ENCODE assay signal across 18 cellular contexts in the genomic region with DNA sequence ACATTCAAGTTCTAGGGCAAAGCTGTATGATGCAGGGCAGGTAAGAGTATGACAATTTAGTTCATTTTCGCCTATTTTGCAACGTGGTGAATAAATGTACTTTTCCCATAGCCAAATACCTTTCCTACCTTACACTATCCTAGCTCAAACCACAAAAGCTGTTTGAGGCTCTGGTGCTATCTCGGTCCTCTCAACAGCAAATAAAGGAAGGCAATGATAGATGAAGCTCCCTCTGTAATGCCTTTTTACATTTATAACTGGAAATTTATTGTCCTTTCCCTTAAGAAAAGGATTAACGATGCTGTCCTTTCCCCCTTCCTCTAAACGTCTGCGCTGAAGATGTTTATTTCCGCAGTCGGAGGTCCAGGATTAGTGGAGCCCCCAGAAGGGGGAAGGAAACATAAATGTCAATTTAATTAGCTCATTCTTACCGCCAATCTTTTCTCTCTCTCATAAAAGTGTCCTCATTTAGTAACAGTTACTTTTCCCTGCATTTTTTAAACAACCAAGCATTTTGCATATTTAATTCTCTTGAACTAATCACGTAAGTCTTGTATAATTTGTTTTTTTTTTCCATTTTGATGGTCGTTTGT.
DNase-seq lines count a peak whose midpoint lies in the region; ATAC-seq and TF ChIP-seq lines count a peak whose summit lies in the region.
"Had no signal": no experiment of that assay in that cellular context is flagged by ENCODE, and none has a peak within 500 bp of the region (broad histone marks: within the 10 kb centered on the region; RNA-seq: fewer than 3 reads in every experiment).

No MANE protein-coding gene starts in this region.

- no peaks in the 10 kb centered on the region for H3K9me2 ChIP-seq in SK-N-SH

- TF ChIP-seq EP300 in SK-N-SH (IDR thresholded peaks at IDR 0.05; ENCODE audit: borderline replicate concordance in 1 of 2, low read depth in 1 of 2, low read length in 1 of 2) = no peak

- no peak overlapping the region for H3K4me3 Mint-ChIP-seq in activated naive CD4-positive, alpha-beta T cell treated with anti-CD3 and anti-CD28 coated beads, Interleukin-2, amount 10 ng/mL, durations not matched to agents 7 days and 5 days
- H3K4me3 Mint-ChIP-seq in activated naive CD4-positive, alpha-beta T cell treated with anti-CD3 and anti-CD28 coated beads for 36 hours = no peak overlapping the region
- H3K4me3 Mint-ChIP-seq in endothelial cell (ENCODE audit: unreplicated experiment) = no peak overlapping the region
- H3K4me3 Mint-ChIP-seq: endodermal cell had no signal

- H2AFZ ChIP-seq in SK-N-SH (ENCODE audit: low read depth) = no peak overlapping the region

- peak overlapping the region; percentile 43 for H3K27ac Mint-ChIP-seq in activated naive CD4-positive, alpha-beta T cell treated with anti-CD3 and anti-CD28 coated beads, Interleukin-2, amount 10 ng/mL, durations not matched to agents 7 days and 5 days
- H3K27ac Mint-ChIP-seq in activated naive CD4-positive, alpha-beta T cell treated with anti-CD3 and anti-CD28 coated beads for 36 hours = no peak overlapping the region
- peak overlapping the region; percentile 74 for H3K27ac Mint-ChIP-seq in endothelial cell (ENCODE audit: unreplicated experiment)
- H3K27ac Mint-ChIP-seq: endodermal cell had no signal

- CTCF ChIA-PET in activated naive CD4-positive, alpha-beta T cell treated with anti-CD3 and anti-CD28 coated beads, Interleukin-2, amount 10 ng/mL, durations not matched to agents 7 days and 5 days (lab: Charles Lee) = interaction anchor here (0.6 to 1.2 kb wide), 3 partner anchors 25 to 47 kb away, joined by 3 to 4 read pairs (median 4); no protein-coding TSS in a partner anchor
- CTCF ChIA-PET in activated naive CD4-positive, alpha-beta T cell treated with anti-CD3 and anti-CD28 coated beads for 36 hours (lab: Charles Lee) = interaction anchor here (0.6 to 1.0 kb wide), 3 partner anchors 15 to 51 kb away, joined by 3 to 7 read pairs (median 4); no protein-coding TSS in a partner anchor
- CTCF ChIA-PET in SK-N-SH (lab: Yijun Ruan, JAX) = interaction anchor here (0.6 to 1.4 kb wide), 2 partner anchors 12 to 352 kb away, joined by 3 read pairs; no protein-coding TSS in a partner anchor

- no peaks in the 10 kb centered on the region for H3K27me3 Mint-ChIP-seq in activated naive CD4-positive, alpha-beta T cell treated with anti-CD3 and anti-CD28 coated beads, Interleukin-2, amount 10 ng/mL, durations not matched to agents 7 days and 5 days
- no peaks in the 10 kb centered on the region for H3K27me3 Mint-ChIP-seq in activated naive CD4-positive, alpha-beta T cell treated with anti-CD3 and anti-CD28 coated beads for 36 hours (ENCODE audit: low read depth)
- peaks cover 4% of the 10 kb centered on the region for H3K27me3 Mint-ChIP-seq in endothelial cell (ENCODE audit: unreplicated experiment)

- H3K27ac ChIP-seq in SK-N-SH (ENCODE audit: low read depth in 2 of 2, low read length in 1 of 2) (peak overlapping the region; percentile 59 to 77; a peak in 3 of 4 replicates), substantia nigra (ENCODE audit: low read depth, low read length, poor library complexity, severe bottlenecking) (peak overlapping the region; percentile 37)
- H3K27ac ChIP-seq: left ventricle myocardium inferior, uterus had no signal

- no peak for TF ChIP-seq CTCF in SK-N-SH (IDR thresholded peaks at IDR 0.05)
- no peak for TF ChIP-seq CTCF in endothelial cell (IDR thresholded peaks at IDR 0.05; ENCODE audit: unreplicated experiment)

- H4K20me1 ChIP-seq in SK-N-SH (ENCODE audit: insufficient read depth) = 0 out of 2 replicates have a peak, but pooled peaks cover 3% of the 10 kb centered on the region

- H3K79me2 ChIP-seq in SK-N-SH (ENCODE audit: insufficient read depth) = peaks cover 12% of the 10 kb centered on the region; the same call in 1 of the 2 replicates

- TF ChIP-seq RAD21 in SK-N-SH (IDR thresholded peaks at IDR 0.05; ENCODE audit: low read length) = no peak

- peaks cover 18% of the 10 kb centered on the region for H3F3A ChIP-seq in SK-N-SH (replicated peaks; ENCODE audit: insufficient read depth)

- no peak overlapping the region for H3K4me3 ChIP-seq in SK-N-SH (ENCODE audit: low read depth in 2 of 2, low read length in 1 of 2)
- H3K4me3 ChIP-seq: left ventricle myocardium inferior, uterus had no signal

- WGBS in SK-N-SH (ENCODE audit: low lambda C conversion rate) = 94% methylated on average over 11 of the region's 11 CpGs

- H3K4me1 Mint-ChIP-seq in activated naive CD4-positive, alpha-beta T cell treated with anti-CD3 and anti-CD28 coated beads, Interleukin-2, amount 10 ng/mL, durations not matched to agents 7 days and 5 days = peaks cover 55% of the 10 kb centered on the region
- H3K4me1 Mint-ChIP-seq in activated naive CD4-positive, alpha-beta T cell treated with anti-CD3 and anti-CD28 coated beads for 36 hours (ENCODE audit: low read depth) = peaks cover 65% of the 10 kb centered on the region
- H3K4me1 Mint-ChIP-seq in endothelial cell (ENCODE audit: unreplicated experiment) = peaks cover 50% of the 10 kb centered on the region

- no peak for DNase-seq in activated naive CD4-positive, alpha-beta T cell treated with anti-CD3 and anti-CD28 coated beads, Interleukin-2, amount 10 ng/mL, durations not matched to agents 7 days and 5 days
- DNase-seq in activated naive CD4-positive, alpha-beta T cell treated with anti-CD3 and anti-CD28 coated beads for 36 hours = no peak
- DNase-seq in SK-N-SH (no peak), endothelial cell (ENCODE audit: low spot score) (no peak), substantia nigra (lab: John Stamatoyannopoulos, UW) (no peak), nucleus accumbens (lab: John Stamatoyannopoulos, UW) (no peak), Right ventricle myocardium inferior (ENCODE audit: missing footprints) (no peak)
- no peak for DNase-seq in stimulated activated CD4-positive, alpha-beta T cell treated with anti-CD3 and anti-CD28 coated beads, Interleukin-15, amount 100 ng/mL, for 24 hours
- DNase-seq: activated CD4-positive, alpha-beta T cell treated with anti-CD3 and anti-CD28 coated beads, Interleukin-2, amount 50 U/mL, for 48 hours; anterior cingulate cortex; endodermal cell; glutamatergic neuron; left ventricle myocardium inferior; NCI-H1694; NCI-H748 treated with DMSO at 0.1 percent for 48 hours; occipital lobe; uterus had no signal

- H3K9me3 ChIP-seq in SK-N-SH = no peaks in the 10 kb centered on the region
- H3K9me3 ChIP-seq: left ventricle myocardium inferior, uterus had no signal

- intact Hi-C loops in activated naive CD4-positive, alpha-beta T cell treated with anti-CD3 and anti-CD28 coated beads for 36 hours (cut with micrococcal nuclease) = loop anchor here (1.0 to 2.0 kb wide), 3 partner anchors 25 to 84 kb away; no protein-coding TSS in a partner anchor
- intact Hi-C loops in Right ventricle myocardium inferior (cut with DNase I) = no loop called here

- peaks cover 0 to 3% of the 10 kb centered on the region in 2 experiments for H3K36me3 ChIP-seq in SK-N-SH (replicated peaks in 1 of 2; ENCODE audit: control insufficient read depth in 1 of 2, insufficient read depth in 2 of 2, low read length in 1 of 2)
- H3K36me3 ChIP-seq: left ventricle myocardium inferior, uterus had no signal

- POLR2A ChIA-PET in SK-N-SH (lab: Yijun Ruan, JAX) = no interaction called here

- H3K27me3 ChIP-seq in SK-N-SH (ENCODE audit: insufficient read depth) = no peaks in the 10 kb centered on the region
- H3K27me3 ChIP-seq: uterus had no signal

- H3K9me3 Mint-ChIP-seq in activated naive CD4-positive, alpha-beta T cell treated with anti-CD3 and anti-CD28 coated beads, Interleukin-2, amount 10 ng/mL, durations not matched to agents 7 days and 5 days = no peaks in the 10 kb centered on the region
- no peaks in the 10 kb centered on the region for H3K9me3 Mint-ChIP-seq in activated naive CD4-positive, alpha-beta T cell treated with anti-CD3 and anti-CD28 coated beads for 36 hours
- H3K9me3 Mint-ChIP-seq in endothelial cell (ENCODE audit: unreplicated experiment) = no peaks in the 10 kb centered on the region
- H3K9me3 Mint-ChIP-seq: endodermal cell had no signal

- ATAC-seq in Right ventricle myocardium inferior = no peak
- ATAC-seq: HepG2 had no signal

- H3K4me1 ChIP-seq in SK-N-SH (ENCODE audit: control insufficient read depth in 1 of 2, insufficient read depth in 2 of 2, low read depth in 1 of 2, low read length in 1 of 2) = peaks cover 15 to 32% of the 10 kb centered on the region in 2 experiments
- H3K4me1 ChIP-seq: uterus had no signal

- peak overlapping the region; percentile 79 for H3K4me2 ChIP-seq in SK-N-SH

- no peak overlapping the region for H3K9ac ChIP-seq in SK-N-SH

- H3K36me3 Mint-ChIP-seq in activated naive CD4-positive, alpha-beta T cell treated with anti-CD3 and anti-CD28 coated beads, Interleukin-2, amount 10 ng/mL, durations not matched to agents 7 days and 5 days = peaks cover 42% of the 10 kb centered on the region
- H3K36me3 Mint-ChIP-seq in activated naive CD4-positive, alpha-beta T cell treated with anti-CD3 and anti-CD28 coated beads for 36 hours (ENCODE audit: low read depth) = peaks cover 17% of the 10 kb centered on the region
- peaks cover 15% of the 10 kb centered on the region for H3K36me3 Mint-ChIP-seq in endothelial cell (ENCODE audit: low read depth, unreplicated experiment)

TF ChIP-seq in SK-N-SH, 30 proteins besides CTCF, POLR2A, EP300 and RAD21 (continues in another document):
- TF ChIP-seq, protein P1, sequence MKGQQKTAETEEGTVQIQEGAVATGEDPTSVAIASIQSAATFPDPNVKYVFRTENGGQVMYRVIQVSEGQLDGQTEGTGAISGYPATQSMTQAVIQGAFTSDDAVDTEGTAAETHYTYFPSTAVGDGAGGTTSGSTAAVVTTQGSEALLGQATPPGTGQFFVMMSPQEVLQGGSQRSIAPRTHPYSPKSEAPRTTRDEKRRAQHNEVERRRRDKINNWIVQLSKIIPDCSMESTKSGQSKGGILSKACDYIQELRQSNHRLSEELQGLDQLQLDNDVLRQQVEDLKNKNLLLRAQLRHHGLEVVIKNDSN (IDR thresholded peaks at IDR 0.05; ENCODE audit: borderline replicate concordance, low read depth) = no peak
- TF ChIP-seq, protein P2, sequence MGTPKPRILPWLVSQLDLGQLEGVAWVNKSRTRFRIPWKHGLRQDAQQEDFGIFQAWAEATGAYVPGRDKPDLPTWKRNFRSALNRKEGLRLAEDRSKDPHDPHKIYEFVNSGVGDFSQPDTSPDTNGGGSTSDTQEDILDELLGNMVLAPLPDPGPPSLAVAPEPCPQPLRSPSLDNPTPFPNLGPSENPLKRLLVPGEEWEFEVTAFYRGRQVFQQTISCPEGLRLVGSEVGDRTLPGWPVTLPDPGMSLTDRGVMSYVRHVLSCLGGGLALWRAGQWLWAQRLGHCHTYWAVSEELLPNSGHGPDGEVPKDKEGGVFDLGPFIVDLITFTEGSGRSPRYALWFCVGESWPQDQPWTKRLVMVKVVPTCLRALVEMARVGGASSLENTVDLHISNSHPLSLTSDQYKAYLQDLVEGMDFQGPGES (IDR thresholded peaks at IDR 0.05; ENCODE audit: low read depth, low read length) = no peak
- TF ChIP-seq EZH2phosphoT487 (IDR thresholded peaks at IDR 0.05; ENCODE audit: borderline replicate concordance, low read depth) = no peak
- no peak for TF ChIP-seq MXI1 (IDR thresholded peaks at IDR 0.05; ENCODE audit: low read depth, low read length)
- TF ChIP-seq SMC3 (IDR thresholded peaks at IDR 0.05; ENCODE audit: low read depth, low read length) = no peak
